Comparison of ENCODE assay signal across 16 cellular contexts in the genomic region with DNA sequence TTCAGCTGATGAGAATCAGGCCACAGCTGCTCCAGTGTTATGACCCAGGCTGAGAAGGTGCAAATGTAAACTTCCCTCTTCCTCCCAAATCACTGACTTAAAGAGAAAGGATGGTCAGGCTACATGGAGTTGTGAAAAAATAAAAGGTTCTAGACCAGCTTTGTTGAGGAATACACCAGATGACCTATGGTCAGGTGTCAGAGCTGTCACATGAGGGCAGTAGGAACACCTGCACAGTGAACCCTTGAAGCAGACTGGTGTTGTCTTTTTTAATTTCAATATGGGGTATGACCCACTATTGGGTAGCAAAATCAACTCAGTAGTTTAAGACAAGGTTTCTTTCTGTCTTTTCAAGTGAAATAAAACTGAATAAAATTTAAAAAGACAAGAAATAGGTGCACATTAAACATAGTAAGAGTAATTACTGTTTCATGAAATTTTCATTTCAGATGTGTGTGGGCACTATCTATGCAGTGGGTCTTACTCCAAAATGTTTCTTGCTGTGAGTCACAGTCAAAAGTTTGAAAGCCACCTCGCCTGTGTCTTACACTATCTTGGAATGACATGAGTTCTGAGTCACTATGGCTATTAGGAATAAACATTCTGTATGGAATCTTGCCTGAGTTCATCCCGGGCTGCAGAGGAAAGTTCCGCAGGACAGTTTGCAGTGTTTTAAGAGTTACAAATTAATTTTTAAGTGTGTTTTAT.
A peak's percentile ranks its signal among the peaks of the same experiment; 100 is the strongest.
DNase-seq lines count a peak whose midpoint lies in the region; ATAC-seq and TF ChIP-seq lines count a peak whose summit lies in the region.
"Had no signal": no experiment of that assay in that cellular context is flagged by ENCODE, and none has a peak within 500 bp of the region (broad histone marks: within the 10 kb centered on the region; RNA-seq: fewer than 3 reads in every experiment).

No MANE protein-coding gene starts in this region.

- intact Hi-C loops in activated CD4-positive, alpha-beta T cell treated with anti-CD3 and anti-CD28 coated beads for 36 hours (cut with DNase I, micrococcal nuclease): no loop called here
- intact Hi-C loops in activated T-helper 2 cell treated with anti-CD3 and anti-CD28 coated beads, Interferon-gamma antibody, Interleukin-2, Interleukin-4, amounts not matched to agents 10 μg/mL and 5 μg/mL and 100 μg/mL, durations not matched to agents 14 hours and 24 hours and 36 hours (cut with micrococcal nuclease): no loop called here

- H4K20me1 ChIP-seq in neural progenitor cell (ENCODE audit: low read depth): no peaks in the 10 kb centered on the region

- H3K9me3 ChIP-seq in gastroesophageal sphincter (no peaks in the 10 kb centered on the region), thoracic aorta (no peaks in the 10 kb centered on the region), neural progenitor cell (ENCODE audit: low read depth) (no peaks in the 10 kb centered on the region)
- H3K9me3 ChIP-seq: prostate gland had no signal

- 8 to 50% methylated on average over 3 of the region's 3 CpGs for WGBS in gastroesophageal sphincter (ENCODE audit: low coverage in 1 of 2), 2 donors

- no peaks in the 10 kb centered on the region for H3K79me2 ChIP-seq in neural progenitor cell (ENCODE audit: low read depth)

- peaks cover 16% of the 10 kb centered on the region for H3K36me3 Mint-ChIP-seq in activated CD4-positive, alpha-beta T cell treated with anti-CD3 and anti-CD28 coated beads for 36 hours (ENCODE audit: low read depth)
- H3K36me3 Mint-ChIP-seq in activated T-helper 2 cell treated with anti-CD3 and anti-CD28 coated beads, Interferon-gamma antibody, Interleukin-2, Interleukin-4, amounts not matched to agents 10 μg/mL and 5 μg/mL and 100 μg/mL, durations not matched to agents 14 hours and 24 hours and 36 hours (ENCODE audit: low read depth): peaks cover 34% of the 10 kb centered on the region
- peaks cover 3% of the 10 kb centered on the region for H3K36me3 Mint-ChIP-seq in progenitor cell of endocrine pancreas (ENCODE audit: insufficient read depth)
- peaks cover 6% of the 10 kb centered on the region for H3K36me3 Mint-ChIP-seq in neural progenitor cell

- H3K27ac Mint-ChIP-seq in activated CD4-positive, alpha-beta T cell treated with anti-CD3 and anti-CD28 coated beads for 36 hours: peak overlapping the region; percentile 20
- H3K27ac Mint-ChIP-seq in activated T-helper 2 cell treated with anti-CD3 and anti-CD28 coated beads, Interferon-gamma antibody, Interleukin-2, Interleukin-4, amounts not matched to agents 10 μg/mL and 5 μg/mL and 100 μg/mL, durations not matched to agents 14 hours and 24 hours and 36 hours: peak overlapping the region; percentile 34
- H3K27ac Mint-ChIP-seq in progenitor cell of endocrine pancreas: no peak overlapping the region
- H3K27ac Mint-ChIP-seq in neural progenitor cell: no peak overlapping the region
- H3K27ac Mint-ChIP-seq: activated CD8-positive, alpha-beta T cell treated with anti-CD3 and anti-CD28 coated beads for 36 hours; activated naive CD4-positive, alpha-beta T cell treated with anti-CD3 and anti-CD28 coated beads, Interleukin-2, amount 10 ng/mL, durations not matched to agents 7 days and 5 days had no signal

- H3K4me3 ChIP-seq in gastroesophageal sphincter (no peak overlapping the region), thoracic aorta (no peak overlapping the region), neural progenitor cell (no peak overlapping the region)
- H3K4me3 ChIP-seq: dorsolateral prefrontal cortex, prostate gland had no signal

- peaks cover 13 to 62% (median 20%) of the 10 kb centered on the region in 3 donors for H3K4me1 ChIP-seq in gastroesophageal sphincter
- H3K4me1 ChIP-seq in thoracic aorta (ENCODE audit: control insufficient read depth in 1 of 2, low read depth in 2 of 2): peaks cover 26 to 52% of the 10 kb centered on the region in 2 donors
- H3K4me1 ChIP-seq in neural progenitor cell: peaks cover 40% of the 10 kb centered on the region
- H3K4me1 ChIP-seq: prostate gland had no signal

- peaks cover 0 to 2% of the 10 kb centered on the region in 2 donors for H3K36me3 ChIP-seq in gastroesophageal sphincter
- H3K36me3 ChIP-seq in thoracic aorta: no peaks in the 10 kb centered on the region
- no peaks in the 10 kb centered on the region for H3K36me3 ChIP-seq in neural progenitor cell
- H3K36me3 ChIP-seq: prostate gland had no signal

- no peak for TF ChIP-seq CTCF in gastroesophageal sphincter (IDR thresholded peaks at IDR 0.05)
- TF ChIP-seq CTCF in thoracic aorta (IDR thresholded peaks at IDR 0.05): no peak
- TF ChIP-seq CTCF in progenitor cell of endocrine pancreas (IDR thresholded peaks at IDR 0.05; ENCODE audit: unreplicated experiment): no peak
- TF ChIP-seq CTCF in neural progenitor cell (IDR thresholded peaks at IDR 0.05): no peak

- DNase-seq in activated CD4-positive, alpha-beta T cell treated with anti-CD3 and anti-CD28 coated beads for 36 hours: no peak
- DNase-seq in activated CD4-positive, alpha-beta T cell treated with anti-CD3 and anti-CD28 coated beads for 1 hour: no peak
- DNase-seq in activated T-helper 2 cell treated with anti-CD3 and anti-CD28 coated beads, Interferon-gamma antibody, Interleukin-2, Interleukin-4, amounts not matched to agents 10 μg/mL and 5 μg/mL and 100 μg/mL, durations not matched to agents 14 hours and 24 hours and 36 hours (ENCODE audit: low spot score): no peak
- DNase-seq in thoracic aorta (ENCODE audit: low spot score): no peak
- DNase-seq in progenitor cell of endocrine pancreas (ENCODE audit: low spot score, unreplicated experiment): no peak
- no peak for DNase-seq in SKM-1 treated with dmso at 0.1 percent for 144 hours (lab: John Stamatoyannopoulos, UW; ENCODE audit: unreplicated experiment)
- DNase-seq in neural progenitor cell (ENCODE audit: low spot score): no peak
- DNase-seq: activated CD8-positive, alpha-beta T cell treated with anti-CD3 and anti-CD28 coated beads for 36 hours; activated naive CD4-positive, alpha-beta T cell treated with anti-CD3 and anti-CD28 coated beads, Interleukin-2, amount 10 ng/mL, durations not matched to agents 7 days and 5 days; DMS79 treated with DMSO at 0.1 percent for 48 hours; dorsolateral prefrontal cortex; hippocampal formation; NCI-H2171 treated with DMSO at 0.1 percent for 48 hours; T-helper 2 cell had no signal

- no peaks in the 10 kb centered on the region for H3K9me3 Mint-ChIP-seq in activated CD4-positive, alpha-beta T cell treated with anti-CD3 and anti-CD28 coated beads for 36 hours (ENCODE audit: low read depth)
- H3K9me3 Mint-ChIP-seq in activated T-helper 2 cell treated with anti-CD3 and anti-CD28 coated beads, Interferon-gamma antibody, Interleukin-2, Interleukin-4, amounts not matched to agents 10 μg/mL and 5 μg/mL and 100 μg/mL, durations not matched to agents 14 hours and 24 hours and 36 hours: no peaks in the 10 kb centered on the region
- H3K9me3 Mint-ChIP-seq in progenitor cell of endocrine pancreas (ENCODE audit: low read depth) (no peaks in the 10 kb centered on the region), neural progenitor cell (no peaks in the 10 kb centered on the region)
- H3K9me3 Mint-ChIP-seq: activated CD8-positive, alpha-beta T cell treated with anti-CD3 and anti-CD28 coated beads for 36 hours; activated naive CD4-positive, alpha-beta T cell treated with anti-CD3 and anti-CD28 coated beads, Interleukin-2, amount 10 ng/mL, durations not matched to agents 7 days and 5 days had no signal

- H3F3A ChIP-seq in neural progenitor cell (ENCODE audit: low read depth): no peaks in the 10 kb centered on the region

- no peak for TF ChIP-seq EP300 in gastroesophageal sphincter (IDR thresholded peaks at IDR 0.05)

- CTCF ChIA-PET in activated CD4-positive, alpha-beta T cell treated with anti-CD3 and anti-CD28 coated beads for 36 hours (lab: Charles Lee): no interaction called here

- no peak overlapping the region for H3K4me2 ChIP-seq in neural progenitor cell

- no peak overlapping the region for H3K9ac ChIP-seq in neural progenitor cell

- H3K27ac ChIP-seq in gastroesophageal sphincter (peak overlapping the region; percentile 18 to 74 (median 44)), thoracic aorta (peak overlapping the region; percentile 41 to 87), neural progenitor cell (no peak overlapping the region)
- H3K27ac ChIP-seq: dorsolateral prefrontal cortex, prostate gland had no signal

- peak; percentile 50 for ATAC-seq in activated CD4-positive, alpha-beta T cell treated with anti-CD3 and anti-CD28 coated beads for 36 hours
- ATAC-seq in gastroesophageal sphincter: peak; percentile 62
- ATAC-seq in thoracic aorta (ENCODE audit: insufficient number of reproducible peaks, low FRiP score, low read depth): no peak
- ATAC-seq: activated CD8-positive, alpha-beta T cell treated with anti-CD3 and anti-CD28 coated beads for 36 hours had no signal

- no peak overlapping the region for H3K4me3 Mint-ChIP-seq in activated CD4-positive, alpha-beta T cell treated with anti-CD3 and anti-CD28 coated beads for 36 hours
- no peak overlapping the region for H3K4me3 Mint-ChIP-seq in activated T-helper 2 cell treated with anti-CD3 and anti-CD28 coated beads, Interferon-gamma antibody, Interleukin-2, Interleukin-4, amounts not matched to agents 10 μg/mL and 5 μg/mL and 100 μg/mL, durations not matched to agents 14 hours and 24 hours and 36 hours (ENCODE audit: low read depth)
- H3K4me3 Mint-ChIP-seq in progenitor cell of endocrine pancreas (ENCODE audit: low read depth): no peak overlapping the region
- no peak overlapping the region for H3K4me3 Mint-ChIP-seq in neural progenitor cell
- H3K4me3 Mint-ChIP-seq: activated CD8-positive, alpha-beta T cell treated with anti-CD3 and anti-CD28 coated beads for 36 hours; activated naive CD4-positive, alpha-beta T cell treated with anti-CD3 and anti-CD28 coated beads, Interleukin-2, amount 10 ng/mL, durations not matched to agents 7 days and 5 days had no signal

- H3K27me3 ChIP-seq in gastroesophageal sphincter (no peaks in the 10 kb centered on the region), thoracic aorta (replicated peaks; ENCODE audit: insufficient read depth) (no peaks in the 10 kb centered on the region), neural progenitor cell (no peaks in the 10 kb centered on the region)
- H3K27me3 ChIP-seq: dorsolateral prefrontal cortex had no signal

- no peak overlapping the region for H2AFZ ChIP-seq in neural progenitor cell (replicated peaks)

- TF ChIP-seq POLR2A in gastroesophageal sphincter (IDR thresholded peaks at IDR 0.05): no peak

- POLR2A ChIA-PET in activated CD4-positive, alpha-beta T cell treated with anti-CD3 and anti-CD28 coated beads for 36 hours (lab: Charles Lee): no interaction called here

- H3K27me3 Mint-ChIP-seq in activated CD4-positive, alpha-beta T cell treated with anti-CD3 and anti-CD28 coated beads for 36 hours: no peaks in the 10 kb centered on the region
- H3K27me3 Mint-ChIP-seq in activated T-helper 2 cell treated with anti-CD3 and anti-CD28 coated beads, Interferon-gamma antibody, Interleukin-2, Interleukin-4, amounts not matched to agents 10 μg/mL and 5 μg/mL and 100 μg/mL, durations not matched to agents 14 hours and 24 hours and 36 hours (ENCODE audit: low read depth): no peaks in the 10 kb centered on the region
- H3K27me3 Mint-ChIP-seq in progenitor cell of endocrine pancreas (no peaks in the 10 kb centered on the region), neural progenitor cell (ENCODE audit: insufficient read depth, low read depth) (no peaks in the 10 kb centered on the region)
- H3K27me3 Mint-ChIP-seq: activated CD8-positive, alpha-beta T cell treated with anti-CD3 and anti-CD28 coated beads for 36 hours; activated naive CD4-positive, alpha-beta T cell treated with anti-CD3 and anti-CD28 coated beads, Interleukin-2, amount 10 ng/mL, durations not matched to agents 7 days and 5 days had no signal

- H3K4me1 Mint-ChIP-seq in activated CD4-positive, alpha-beta T cell treated with anti-CD3 and anti-CD28 coated beads for 36 hours: peaks cover 32% of the 10 kb centered on the region
- peaks cover 33% of the 10 kb centered on the region for H3K4me1 Mint-ChIP-seq in activated T-helper 2 cell treated with anti-CD3 and anti-CD28 coated beads, Interferon-gamma antibody, Interleukin-2, Interleukin-4, amounts not matched to agents 10 μg/mL and 5 μg/mL and 100 μg/mL, durations not matched to agents 14 hours and 24 hours and 36 hours (ENCODE audit: low read depth)
- peaks cover 22% of the 10 kb centered on the region for H3K4me1 Mint-ChIP-seq in progenitor cell of endocrine pancreas (ENCODE audit: low read depth)
- H3K4me1 Mint-ChIP-seq in neural progenitor cell: peaks cover 29% of the 10 kb centered on the region

Comparison
In these comparisons a context has a peak if more than half of its experiments do, and no peak if none do; other contexts are left out.
1. H3K27ac Mint-ChIP-seq: peak in activated CD4-positive, alpha-beta T cell treated with anti-CD3 and anti-CD28 coated beads for 36 hours (single experiment) and activated T-helper 2 cell treated with anti-CD3 and anti-CD28 coated beads, Interferon-gamma antibody, Interleukin-2, Interleukin-4, amounts not matched to agents 10 μg/mL and 5 μg/mL and 100 μg/mL, durations not matched to agents 14 hours and 24 hours and 36 hours (single experiment); none in progenitor cell of endocrine pancreas (single experiment) and neural progenitor cell (single experiment).